In the genomic region with DNA sequence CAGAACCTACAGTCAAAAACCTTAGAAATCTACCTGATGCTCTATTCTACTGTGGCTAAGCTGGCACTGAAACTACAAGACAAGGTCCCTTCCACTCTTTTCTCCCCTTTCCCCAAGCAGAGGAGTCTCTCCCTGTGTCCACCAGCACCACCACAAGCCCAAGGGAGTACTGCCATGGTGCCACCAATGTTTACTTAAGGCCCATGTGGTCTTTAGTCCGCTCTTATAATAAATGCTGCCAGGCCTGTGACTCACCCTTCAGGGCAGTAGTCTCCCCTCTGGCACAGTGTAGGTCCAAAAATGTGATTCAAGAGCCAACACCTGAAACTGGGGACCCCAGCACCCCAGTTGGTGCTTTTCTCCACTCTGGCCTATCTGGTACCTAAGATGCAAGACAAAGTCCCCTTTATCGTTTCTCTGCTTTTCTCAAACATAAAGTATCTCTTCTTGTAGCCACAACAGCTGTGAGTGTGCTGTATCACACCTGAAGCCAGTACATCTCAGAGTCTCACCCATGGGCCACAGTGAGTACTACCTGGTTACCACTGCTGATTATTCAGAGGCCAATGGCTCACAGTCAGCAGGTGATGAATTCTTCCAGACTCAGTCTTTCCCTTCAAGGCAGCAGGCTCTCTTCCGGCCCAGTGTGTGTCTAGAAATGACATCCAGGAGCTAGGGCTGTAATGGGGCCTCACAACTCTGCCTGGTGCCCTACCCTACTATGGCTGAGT, we compare ENCODE assay signal across 14 cellular contexts. TPM values are rescaled to one million over a fixed set of nuclear protein-coding genes. Genes with fewer than 3 reads are reported as not detected.
DNase-seq lines count a peak whose midpoint lies in the region; ATAC-seq, FAIRE-seq and TF ChIP-seq lines count a peak whose summit lies in the region.
"Had no signal": no experiment of that assay in that cellular context is flagged by ENCODE, and none has a peak within 500 bp of the region (broad histone marks: within the 10 kb centered on the region; RNA-seq: fewer than 3 reads in every experiment).

No MANE protein-coding gene starts in this region.

- DNase-seq in Calu3 (no peak), M059J (ENCODE audit: low read depth) (peak; percentile 84), bronchial epithelial cell (ENCODE audit: low read depth) (peak; percentile 49), neural progenitor cell (ENCODE audit: low spot score) (no peak), NCI-H146 (lab: John Stamatoyannopoulos, UW) (no peak), RKO (ENCODE audit: low spot score) (no peak)
- DNase-seq in activated CD4-positive, alpha-beta memory T cell treated with anti-CD3 and anti-CD28 coated beads for 36 hours, result no peak
- DNase-seq: H7; stimulated activated CD4-positive, alpha-beta T cell treated with anti-CD3 and anti-CD28 coated beads, Interleukin-12 subunit alpha, Interleukin-12 subunit beta, amount 100 ng/mL, for 4 hours had no signal

- no peaks in the 10 kb centered on the region for H3F3A ChIP-seq in neural progenitor cell (ENCODE audit: low read depth)

- TF ChIP-seq CTCF in Calu3 (IDR thresholded peaks at IDR 0.05; ENCODE audit: unreplicated experiment) (no peak), bronchial epithelial cell (IDR thresholded peaks at IDR 0.05; ENCODE audit: insufficient read depth, low read length, severe bottlenecking) (no peak), neural progenitor cell (IDR thresholded peaks at IDR 0.05) (no peak)

- FAIRE-seq in bronchial epithelial cell (lab: Jason Lieb, UNC), result peak; percentile 81
- FAIRE-seq: GM12891 had no signal

- H3K27me3 Mint-ChIP-seq in Calu3 (ENCODE audit: unreplicated experiment) (no peaks in the 10 kb centered on the region), neural progenitor cell (ENCODE audit: insufficient read depth, low read depth) (peaks cover 4% of the 10 kb centered on the region)
- peaks cover 8% of the 10 kb centered on the region for H3K27me3 Mint-ChIP-seq in activated CD4-positive, alpha-beta memory T cell treated with anti-CD3 and anti-CD28 coated beads for 36 hours

- no peak for ATAC-seq in GM21528 (IDR thresholded peaks at IDR 0.05; ENCODE audit: low FRiP score, unreplicated experiment)

- H3K27ac ChIP-seq in neural progenitor cell, result no peak overlapping the region
- H3K27ac ChIP-seq: C4-2B, hepatocyte, neutrophil had no signal

- H2AFZ ChIP-seq in neural progenitor cell (replicated peaks), result peak overlapping the region; percentile 46
- H2AFZ ChIP-seq: hepatocyte had no signal

- H3K9me3 ChIP-seq in neural progenitor cell (ENCODE audit: low read depth), result no peaks in the 10 kb centered on the region
- H3K9me3 ChIP-seq: neutrophil had no signal

- H3K4me3 ChIP-seq in bronchial epithelial cell (ENCODE audit: low read depth, low read length), result no peak overlapping the region
- H3K4me3 ChIP-seq in neural progenitor cell, result no peak overlapping the region
- H3K4me3 ChIP-seq: hepatocyte had no signal

- H3K36me3 Mint-ChIP-seq in Calu3 (ENCODE audit: insufficient read depth, unreplicated experiment), result no peaks in the 10 kb centered on the region
- no peaks in the 10 kb centered on the region for H3K36me3 Mint-ChIP-seq in neural progenitor cell
- no peaks in the 10 kb centered on the region for H3K36me3 Mint-ChIP-seq in activated CD4-positive, alpha-beta memory T cell treated with anti-CD3 and anti-CD28 coated beads for 36 hours

- H3K4me2 ChIP-seq in neural progenitor cell, result no peak overlapping the region
- H3K4me2 ChIP-seq: hepatocyte had no signal

- intact Hi-C loops in Calu3 (cut with micrococcal nuclease; ENCODE audit: unreplicated experiment), result loop anchor here (2.0 to 5.0 kb wide), 3 partner anchors 319 to 679 kb away; no protein-coding TSS in a partner anchor
- intact Hi-C loops in activated CD4-positive, alpha-beta memory T cell treated with anti-CD3 and anti-CD28 coated beads for 36 hours (cut with micrococcal nuclease), result loop anchor here (5.0 kb wide), 2 partner anchors 319 to 334 kb away; no protein-coding TSS in a partner anchor

- no peak overlapping the region for H3K4me3 Mint-ChIP-seq in Calu3 (ENCODE audit: low read depth, unreplicated experiment)
- no peak overlapping the region for H3K4me3 Mint-ChIP-seq in neural progenitor cell
- H3K4me3 Mint-ChIP-seq in activated CD4-positive, alpha-beta memory T cell treated with anti-CD3 and anti-CD28 coated beads for 36 hours, result no peak overlapping the region

- CTCF ChIA-PET in Calu3 (lab: Charles Lee), result interaction anchor here (1.1 kb wide), 1 partner anchor 333 kb away, joined by 4 read pairs; no protein-coding TSS in a partner anchor
- CTCF ChIA-PET in activated CD4-positive, alpha-beta memory T cell treated with anti-CD3 and anti-CD28 coated beads for 36 hours (lab: Charles Lee), result interaction anchor here (0.6 to 2.0 kb wide), 4 partner anchors 218 to 676 kb away, joined by 3 to 6 read pairs (median 4); no protein-coding TSS in a partner anchor

- H3K27me3 ChIP-seq in bronchial epithelial cell (ENCODE audit: control insufficient read depth, insufficient read depth, low read length), result no peaks in the 10 kb centered on the region
- H3K27me3 ChIP-seq in neural progenitor cell, result no peaks in the 10 kb centered on the region
- H3K27me3 ChIP-seq: hepatocyte, neutrophil had no signal

- H3K36me3 ChIP-seq in bronchial epithelial cell (ENCODE audit: control insufficient read depth, insufficient read depth, low read length) (no peaks in the 10 kb centered on the region), neural progenitor cell (no peaks in the 10 kb centered on the region)
- H3K36me3 ChIP-seq: neutrophil had no signal

- H3K4me1 Mint-ChIP-seq in Calu3 (ENCODE audit: low read depth, unreplicated experiment) (peaks cover 17% of the 10 kb centered on the region), neural progenitor cell (no peaks in the 10 kb centered on the region)
- H3K4me1 Mint-ChIP-seq in activated CD4-positive, alpha-beta memory T cell treated with anti-CD3 and anti-CD28 coated beads for 36 hours (ENCODE audit: low read depth), result no peaks in the 10 kb centered on the region

- H3K9ac ChIP-seq in neural progenitor cell, result no peak overlapping the region

- H3K27ac Mint-ChIP-seq in Calu3 (ENCODE audit: unreplicated experiment) (peak overlapping the region; percentile 15), neural progenitor cell (no peak overlapping the region)
- H3K27ac Mint-ChIP-seq in activated CD4-positive, alpha-beta memory T cell treated with anti-CD3 and anti-CD28 coated beads for 36 hours, result no peak overlapping the region

- no peaks in the 10 kb centered on the region for H3K79me2 ChIP-seq in neural progenitor cell (ENCODE audit: low read depth)
- H3K79me2 ChIP-seq: hepatocyte had no signal

- H3K9me3 Mint-ChIP-seq in Calu3 (ENCODE audit: low read depth, unreplicated experiment) (no peaks in the 10 kb centered on the region), neural progenitor cell (peaks cover 2% of the 10 kb centered on the region)
- no peaks in the 10 kb centered on the region for H3K9me3 Mint-ChIP-seq in activated CD4-positive, alpha-beta memory T cell treated with anti-CD3 and anti-CD28 coated beads for 36 hours

- POLR2A ChIA-PET in activated CD4-positive, alpha-beta memory T cell treated with anti-CD3 and anti-CD28 coated beads for 36 hours (lab: Charles Lee), result no interaction called here

- no peaks in the 10 kb centered on the region for H4K20me1 ChIP-seq in neural progenitor cell (ENCODE audit: low read depth)

- BruUV-seq in Calu3 (replicated peaks; lab: Mats Ljungman, UMichigan), result no TSS peak

- no peaks in the 10 kb centered on the region for H3K4me1 ChIP-seq in neural progenitor cell

RNA-seq across cellular contexts. Expression of a gene that starts 29.3 kb away (rescaled TPM):
- total RNA-seq in Calu3 (2022), result 142 and 170 TPM in 2 replicates
- total RNA-seq in M059J (2014; rRNA removed; shearing (Covaris generic)), result 447 and 744 TPM in 2 replicates
- 530 and 1,114 TPM in 2 replicates for total RNA-seq in bronchial epithelial cell
- 259 and 348 TPM in 2 replicates for total RNA-seq in neural progenitor cell (ENCODE audit: low replicate concordance)
- 100 to 1,000 TPM; 173 to 187 TPM for total RNA-seq in activated CD4-positive, alpha-beta memory T cell treated with anti-CD3 and anti-CD28 coated beads for 36 hours

Comparison
In these comparisons a context has a peak if more than half of its experiments do, and no peak if none do; other contexts are left out.
1. DNase-seq: peak in M059J (single experiment) and bronchial epithelial cell (single experiment); none in Calu3 (single experiment), neural progenitor cell (single experiment), activated CD4-positive, alpha-beta memory T cell treated with anti-CD3 and anti-CD28 coated beads for 36 hours (single experiment), NCI-H146 (single experiment) and RKO (single experiment).